Comparison of ENCODE assay signal across 27 cellular contexts in the genomic region with DNA sequence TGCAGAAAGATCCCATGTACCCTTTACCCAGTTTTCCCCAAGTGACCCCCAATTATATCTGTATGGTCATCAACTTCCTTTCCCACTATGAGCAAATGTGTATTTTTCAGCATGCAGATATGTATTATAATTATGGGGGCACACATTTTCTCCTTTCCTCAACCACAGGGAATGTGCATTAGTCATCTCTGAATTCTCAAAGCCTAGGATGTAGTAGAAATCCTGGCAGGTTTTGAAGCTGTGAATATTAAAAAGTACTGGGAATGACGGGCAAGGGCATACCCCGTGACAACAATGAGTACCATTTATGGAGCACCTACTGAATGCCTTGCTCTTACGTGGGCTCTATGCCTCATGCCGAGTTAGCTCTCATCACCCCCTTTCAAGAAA.
DNase-seq lines count a peak whose midpoint lies in the region; ATAC-seq and TF ChIP-seq lines count a peak whose summit lies in the region.
"Had no signal": no experiment of that assay in that cellular context is flagged by ENCODE, and none has a peak within 500 bp of the region (broad histone marks: within the 10 kb centered on the region; RNA-seq: fewer than 3 reads in every experiment).

No MANE protein-coding gene starts in this region.

- ATAC-seq in GM19023 (IDR thresholded peaks at IDR 0.05; ENCODE audit: unreplicated experiment) = no peak
- ATAC-seq: activated naive CD4-positive, alpha-beta T cell treated with anti-CD3 and anti-CD28 coated beads, Interleukin-2, amount 50 U/mL, for 72 hours; activated T-cell treated with anti-CD3 and anti-CD28 coated beads, Interleukin-2, amount 50 U/mL, for 72 hours; sciatic nerve; stimulated activated naive CD8-positive, alpha-beta T cell treated with anti-CD3 and anti-CD28 coated beads, Interleukin-15, amount 100 ng/mL, for 72 hours had no signal

- no peaks in the 10 kb centered on the region for H3K36me3 Mint-ChIP-seq in activated naive CD4-positive, alpha-beta T cell treated with anti-CD3 and anti-CD28 coated beads, Interleukin-2, amount 10 ng/mL, durations not matched to agents 7 days and 5 days
- H3K36me3 Mint-ChIP-seq: activated naive CD4-positive, alpha-beta T cell treated with anti-CD3 and anti-CD28 coated beads, Interleukin-2, amount 50 U/mL, for 72 hours had no signal

- peaks cover 42% of the 10 kb centered on the region for H3K27me3 Mint-ChIP-seq in activated naive CD4-positive, alpha-beta T cell treated with anti-CD3 and anti-CD28 coated beads, Interleukin-2, amount 10 ng/mL, durations not matched to agents 7 days and 5 days
- H3K27me3 Mint-ChIP-seq: stimulated activated naive CD8-positive, alpha-beta T cell treated with anti-CD3 and anti-CD28 coated beads, Interleukin-15, amount 100 ng/mL, for 72 hours had no signal

- in situ Hi-C loops in astrocyte of the spinal cord (cut with HindIII; ENCODE audit: low sequenced_read_pairs) = no loop called here

- TF ChIP-seq CTCF in astrocyte of the spinal cord (IDR thresholded peaks at IDR 0.05; ENCODE audit: low read depth, low read length) = no peak

- no peak overlapping the region for H3K27ac Mint-ChIP-seq in activated naive CD4-positive, alpha-beta T cell treated with anti-CD3 and anti-CD28 coated beads, Interleukin-2, amount 10 ng/mL, durations not matched to agents 7 days and 5 days
- H3K27ac Mint-ChIP-seq: activated naive CD4-positive, alpha-beta T cell treated with anti-CD3 and anti-CD28 coated beads, Interleukin-2, amount 50 U/mL, for 72 hours; activated T-cell treated with anti-CD3 and anti-CD28 coated beads, Interleukin-2, amount 50 U/mL, for 72 hours; B cell; stimulated activated naive CD8-positive, alpha-beta T cell treated with anti-CD3 and anti-CD28 coated beads, Interleukin-15, amount 100 ng/mL, for 72 hours; T-helper 2 cell treated with Interferon-gamma antibody and Interleukin-4, amounts not matched to agents 5 μg/mL and 100 μg/mL, for 36 hours had no signal

- no peak overlapping the region for H3K4me3 ChIP-seq in astrocyte of the spinal cord (ENCODE audit: low read depth, low read length)
- H3K4me3 ChIP-seq: HAP-1, lower lobe of right lung, tibial nerve had no signal

- DNase-seq in AG08395 (ENCODE audit: low spot score) = peak; percentile 67
- DNase-seq in HCEC 1CT = peak; percentile 48
- DNase-seq in astrocyte of the spinal cord (ENCODE audit: low read depth, low spot score) = peak; percentile 38
- DNase-seq in kidney glomerular epithelial cell (lab: John Stamatoyannopoulos, UW) = peak; percentile 37
- no peak for DNase-seq in NCI-H1105 treated with DMSO at 0.1 percent for 48 hours (lab: John Stamatoyannopoulos, UW)
- no peak for DNase-seq in activated naive CD4-positive, alpha-beta T cell treated with anti-CD3 and anti-CD28 coated beads, Interleukin-2, amount 10 ng/mL, durations not matched to agents 7 days and 5 days
- no peak for DNase-seq in cerebellar nuclear complex (lab: John Stamatoyannopoulos, UW)
- DNase-seq: activated CD4-positive, alpha-beta T cell treated with anti-CD3 and anti-CD28 coated beads for 48 hours; activated T-cell treated with anti-CD3 and anti-CD28 coated beads, Interleukin-2, amount 50 U/mL, for 72 hours; DMS79; effector memory CD4-positive, alpha-beta T cell; Kasumi-1; lower lobe of right lung; NCI-H1048; NCI-H2029; NCI-H446; NCI-H82; RPMI8226; stimulated activated naive CD8-positive, alpha-beta T cell treated with anti-CD3 and anti-CD28 coated beads, Interleukin-15, amount 100 ng/mL, for 72 hours had no signal

- CTCF ChIA-PET in activated naive CD4-positive, alpha-beta T cell treated with anti-CD3 and anti-CD28 coated beads, Interleukin-2, amount 10 ng/mL, durations not matched to agents 7 days and 5 days (lab: Charles Lee) = interaction anchor here (1.5 to 2.0 kb wide), 3 partner anchors 15 to 232 kb away, joined by 5 to 9 read pairs (median 8); no protein-coding TSS in a partner anchor

- H3K9me3 Mint-ChIP-seq in activated naive CD4-positive, alpha-beta T cell treated with anti-CD3 and anti-CD28 coated beads, Interleukin-2, amount 10 ng/mL, durations not matched to agents 7 days and 5 days = no peaks in the 10 kb centered on the region
- H3K9me3 Mint-ChIP-seq: activated naive CD4-positive, alpha-beta T cell treated with anti-CD3 and anti-CD28 coated beads, Interleukin-2, amount 50 U/mL, for 72 hours; activated T-cell treated with anti-CD3 and anti-CD28 coated beads, Interleukin-2, amount 50 U/mL, for 72 hours; neural crest cell; stimulated activated naive CD8-positive, alpha-beta T cell treated with anti-CD3 and anti-CD28 coated beads, Interleukin-15, amount 100 ng/mL, for 72 hours; T-helper 2 cell treated with Interferon-gamma antibody and Interleukin-4, amounts not matched to agents 5 μg/mL and 100 μg/mL, for 36 hours had no signal

- H3K4me3 Mint-ChIP-seq in activated naive CD4-positive, alpha-beta T cell treated with anti-CD3 and anti-CD28 coated beads, Interleukin-2, amount 10 ng/mL, durations not matched to agents 7 days and 5 days = no peak overlapping the region
- H3K4me3 Mint-ChIP-seq: activated T-cell treated with anti-CD3 and anti-CD28 coated beads, Interleukin-2, amount 50 U/mL, for 72 hours; B cell; neural crest cell; stimulated activated naive CD8-positive, alpha-beta T cell treated with anti-CD3 and anti-CD28 coated beads, Interleukin-15, amount 100 ng/mL, for 72 hours; T-helper 2 cell treated with Interferon-gamma antibody and Interleukin-4, amounts not matched to agents 5 μg/mL and 100 μg/mL, for 36 hours had no signal

- H3K4me1 Mint-ChIP-seq in activated naive CD4-positive, alpha-beta T cell treated with anti-CD3 and anti-CD28 coated beads, Interleukin-2, amount 10 ng/mL, durations not matched to agents 7 days and 5 days = no peaks in the 10 kb centered on the region
- H3K4me1 Mint-ChIP-seq: B cell; stimulated activated naive CD8-positive, alpha-beta T cell treated with anti-CD3 and anti-CD28 coated beads, Interleukin-15, amount 100 ng/mL, for 72 hours had no signal

Comparison
In these comparisons a context has a peak if more than half of its experiments do, and no peak if none do; other contexts are left out.
1. DNase-seq: peak in AG08395 (single experiment), HCEC 1CT (single experiment), astrocyte of the spinal cord (single experiment) and kidney glomerular epithelial cell (single experiment); none in NCI-H1105 treated with DMSO at 0.1 percent for 48 hours (single experiment), activated naive CD4-positive, alpha-beta T cell treated with anti-CD3 and anti-CD28 coated beads, Interleukin-2, amount 10 ng/mL, durations not matched to agents 7 days and 5 days (single experiment) and cerebellar nuclear complex (0 of 2).